In genomic region chr17:45843722-45844121, GRCh38 we compare ENCODE assay signal across 1 cellular context.
TF ChIP-seq lines count a peak whose summit lies in the region.

No MANE protein-coding gene starts in this region.

TF ChIP-seq in K562, 482 proteins besides CTCF, POLR2A, EP300 and RAD21:
- TF ChIP-seq ZNF408 (CRISPR knock-in tag; IDR thresholded peaks at IDR 0.05; ENCODE audit: low read depth) (no peak), BCOR (IDR thresholded peaks at IDR 0.05) (peak; percentile 64), NR4A1 (CRISPR knock-in tag; IDR thresholded peaks at IDR 0.05) (no peak), NR4A1 (tag; IDR thresholded peaks at IDR 0.05) (no peak), RBM25 (IDR thresholded peaks at IDR 0.05; ENCODE audit: low read depth, low read length, severe bottlenecking) (peak; percentile 89), ZNF12 (CRISPR knock-in tag; IDR thresholded peaks at IDR 0.05) (no peak), TBL1XR1 (IDR thresholded peaks at IDR 0.05; ENCODE audit: low read length in 2 of 2) (no peak), KDM1A (IDR thresholded peaks at IDR 0.05) (peak in 1 of 2 experiments; percentile 33; a peak in 1 of 4 replicates), KDM5B (IDR thresholded peaks at IDR 0.05; ENCODE audit: insufficient replicate concordance, low read depth, low read length) (no peak), POLR2G (IDR thresholded peaks at IDR 0.05; ENCODE audit: low read depth, low read length) (no peak), DMBX1 (CRISPR knock-in tag; IDR thresholded peaks at IDR 0.05; ENCODE audit: borderline replicate concordance) (no peak)
